In genomic region chr19:45940515-45940805, GRCh38 we compare ENCODE assay signal across 26 cellular contexts. TPM values are rescaled to one million over a fixed set of nuclear protein-coding genes. Genes with fewer than 3 reads are reported as not detected.
"Had no signal": no experiment of that assay in that cellular context is flagged by ENCODE, and none has a peak within 500 bp of the region (broad histone marks: within the 10 kb centered on the region; RNA-seq: fewer than 3 reads in every experiment).

No MANE protein-coding gene starts in this region.

- H3K9me3 ChIP-seq: heart left ventricle, sigmoid colon, suprapubic skin, tibial nerve had no signal

- H3K4me3 Mint-ChIP-seq: central memory CD8-positive, alpha-beta T cell; mesothelial cell of epicardium; nephron; stimulated activated effector memory CD8-positive, alpha-beta T cell treated with anti-CD3 and anti-CD28 coated beads, Interleukin-12 subunit alpha, Interleukin-12 subunit beta, amount 100 ng/mL, for 72 hours had no signal

- H3K27ac ChIP-seq: dorsolateral prefrontal cortex, heart left ventricle, sigmoid colon, suprapubic skin, tibial nerve had no signal

- H3K4me1 Mint-ChIP-seq: central memory CD8-positive, alpha-beta T cell; mesothelial cell of epicardium; nephron; stimulated activated effector memory CD8-positive, alpha-beta T cell treated with anti-CD3 and anti-CD28 coated beads, Interleukin-12 subunit alpha, Interleukin-12 subunit beta, amount 100 ng/mL, for 72 hours had no signal

- ATAC-seq: stimulated activated effector memory CD8-positive, alpha-beta T cell treated with anti-CD3 and anti-CD28 coated beads, Interleukin-12 subunit alpha, Interleukin-12 subunit beta, amount 100 ng/mL, for 72 hours; stimulated activated naive CD8-positive, alpha-beta T cell treated with anti-CD3 and anti-CD28 coated beads, Interleukin-15, Interleukin-2, amounts not matched to agents 100 U/mL and 50 U/mL, for 24 hours had no signal

- H3K36me3 ChIP-seq: sigmoid colon, suprapubic skin, tibial nerve had no signal

- H3K4me1 ChIP-seq: suprapubic skin, tibial nerve had no signal

- H3K36me3 Mint-ChIP-seq: mesothelial cell of epicardium; stimulated activated effector memory CD8-positive, alpha-beta T cell treated with anti-CD3 and anti-CD28 coated beads, Interleukin-12 subunit alpha, Interleukin-12 subunit beta, amount 100 ng/mL, for 72 hours had no signal

- H3K27ac Mint-ChIP-seq: mesothelial cell of epicardium; nephron; stimulated activated effector memory CD8-positive, alpha-beta T cell treated with anti-CD3 and anti-CD28 coated beads, Interleukin-12 subunit alpha, Interleukin-12 subunit beta, amount 100 ng/mL, for 72 hours had no signal

- H3K9me3 Mint-ChIP-seq: central memory CD8-positive, alpha-beta T cell; nephron; stimulated activated effector memory CD8-positive, alpha-beta T cell treated with anti-CD3 and anti-CD28 coated beads, Interleukin-12 subunit alpha, Interleukin-12 subunit beta, amount 100 ng/mL, for 72 hours had no signal

- DNase-seq: cortex of kidney; dorsolateral prefrontal cortex; effector CD8-positive, alpha-beta T cell; heart left ventricle; hypothalamus; kidney glomerular epithelial cell; sigmoid colon; stimulated activated CD4-positive, alpha-beta T cell treated with anti-CD3 and anti-CD28 coated beads, Interleukin-4, amount 100 ng/mL, for 1 hour; stimulated activated CD8-positive, alpha-beta memory T cell treated with anti-CD3 and anti-CD28 coated beads, Interleukin-4, amount 100 ng/mL, for 48 hours; stimulated activated naive CD8-positive, alpha-beta T cell treated with anti-CD3 and anti-CD28 coated beads, Interleukin-15, Interleukin-2, amounts not matched to agents 100 U/mL and 50 U/mL, for 24 hours had no signal

- H3K27me3 ChIP-seq: dorsolateral prefrontal cortex had no signal

- H3K4me3 ChIP-seq: dorsolateral prefrontal cortex, sigmoid colon, smooth muscle cell, suprapubic skin, tibial nerve had no signal

- H3K4me2 ChIP-seq: smooth muscle cell had no signal

RNA-seq across cellular contexts. Expression of gene NANOS2, which starts 25.9 kb away (rescaled TPM):
- total RNA-seq: frontal cortex, glomerular endothelial cell, heart left ventricle, lower leg skin, mesothelial cell of epicardium, mucosa of gallbladder, myocyte, omental fat pad, pulmonary artery endothelial cell, sigmoid colon, smooth muscle cell, suprapubic skin, tibial nerve, urinary bladder had no signal
- polyA plus RNA-seq: esophagus, heart left ventricle, smooth muscle cell, urinary bladder had no signal

RNA-seq across cellular contexts. Expression of gene NOVA2, which starts 33.2 kb away (rescaled TPM):
- total RNA-seq: myocyte had no signal
